3 cellular contexts compared by ENCODE assay signal in the genomic region with DNA sequence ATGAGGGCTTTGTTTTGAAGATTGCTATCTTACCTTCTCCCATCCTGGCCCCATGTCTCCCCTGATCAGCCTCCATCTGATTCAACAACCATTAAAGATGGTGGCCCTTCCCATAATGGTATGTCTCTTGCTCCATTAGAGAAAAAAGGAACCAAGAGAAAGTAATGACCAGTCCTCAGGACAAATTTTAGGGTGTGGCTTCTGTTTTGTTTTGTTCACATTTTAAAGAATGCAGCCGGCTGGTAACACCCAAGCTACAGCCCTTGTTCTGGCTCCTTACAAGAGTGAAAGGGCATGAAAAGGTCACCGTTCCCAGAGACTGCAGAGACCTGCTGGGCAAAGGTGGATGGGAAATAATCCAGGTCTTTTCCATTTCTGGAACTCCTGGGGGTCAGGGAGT.
TF ChIP-seq lines count a peak whose summit lies in the region.

No MANE protein-coding gene starts in this region.

TF ChIP-seq in A549, 52 proteins besides CTCF, POLR2A, EP300 and RAD21 (continued from another document):
- no peak for TF ChIP-seq MAFK (IDR thresholded peaks at IDR 0.05; ENCODE audit: partially characterized antibody)
- no peak for TF ChIP-seq RARB (CRISPR knock-in tag; IDR thresholded peaks at IDR 0.05)
- TF ChIP-seq ZFP36 (IDR thresholded peaks at IDR 0.05; ENCODE audit: borderline replicate concordance, partially characterized antibody) = no peak
- TF ChIP-seq, protein P1, sequence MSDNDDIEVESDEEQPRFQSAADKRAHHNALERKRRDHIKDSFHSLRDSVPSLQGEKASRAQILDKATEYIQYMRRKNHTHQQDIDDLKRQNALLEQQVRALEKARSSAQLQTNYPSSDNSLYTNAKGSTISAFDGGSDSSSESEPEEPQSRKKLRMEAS (IDR thresholded peaks at IDR 0.05) = no peak
- no peak for TF ChIP-seq GATA3 (IDR thresholded peaks at IDR 0.05; ENCODE audit: borderline replicate concordance)
- TF ChIP-seq RCOR1 (IDR thresholded peaks at IDR 0.05; ENCODE audit: low read depth, low read length) = no peak
- TF ChIP-seq MYC (IDR thresholded peaks at IDR 0.05; ENCODE audit: borderline replicate concordance, low read length) = no peak
- no peak for TF ChIP-seq REST (IDR thresholded peaks at IDR 0.05)
- TF ChIP-seq HOXB13 (CRISPR knock-in tag; IDR thresholded peaks at IDR 0.05; ENCODE audit: low read depth) = no peak
- TF ChIP-seq EHMT2 (IDR thresholded peaks at IDR 0.05; ENCODE audit: low read depth) = no peak

TF ChIP-seq in HCT116, 20 proteins besides CTCF, POLR2A, EP300 and RAD21:
- no peak for TF ChIP-seq ATF3 (IDR thresholded peaks at IDR 0.05)
- TF ChIP-seq EZH2 (IDR thresholded peaks at IDR 0.05) = no peak
- no peak for TF ChIP-seq POLR2AphosphoS5 (IDR thresholded peaks at IDR 0.05; ENCODE audit: low read depth, low read length)
- TF ChIP-seq, protein P1 (IDR thresholded peaks at IDR 0.05) = no peak
- no peak for TF ChIP-seq SP1 (IDR thresholded peaks at IDR 0.05; ENCODE audit: low read depth)
- no peak for TF ChIP-seq CEBPB (IDR thresholded peaks at IDR 0.05; ENCODE audit: low read depth)
- TF ChIP-seq REST (IDR thresholded peaks at IDR 0.05; ENCODE audit: low read depth) = no peak
- no peak for TF ChIP-seq ZFX (IDR thresholded peaks at IDR 0.05)
- TF ChIP-seq EZH2phosphoT487 (IDR thresholded peaks at IDR 0.05; ENCODE audit: borderline replicate concordance) = no peak
- TF ChIP-seq ZNF274 (IDR thresholded peaks at IDR 0.05; ENCODE audit: low read depth, low read length) = no peak
- no peak for TF ChIP-seq TCF7L2 (IDR thresholded peaks at IDR 0.05; ENCODE audit: borderline replicate concordance, extremely low read depth, insufficient read depth, insufficient read length)
- TF ChIP-seq YY1 (IDR thresholded peaks at IDR 0.05; ENCODE audit: extremely low read depth, insufficient replicate concordance, low read depth, low read length) = no peak
TF ChIP-seq in HCT116: peak in this region for 0.

TF ChIP-seq in K562, 482 proteins besides CTCF, POLR2A, EP300 and RAD21 (continued from another document and continues in another):
- TF ChIP-seq ZNF41 (CRISPR knock-in tag; conservative IDR thresholded peaks at IDR 0.05) = no peak
- TF ChIP-seq MEF2A (IDR thresholded peaks at IDR 0.05; ENCODE audit: control insufficient read depth, low read depth, low read length) = no peak
- no peak for TF ChIP-seq HNRNPH1 (optimal IDR thresholded peaks at IDR 0.05; ENCODE audit: low read depth, low read length)
- no peak for TF ChIP-seq ZNF140 (CRISPR knock-in tag; IDR thresholded peaks at IDR 0.05)
- 0 out of 2 replicates have a peak, but pooled peaks have one; percentile 50 for TF ChIP-seq MEF2D (tag; conservative IDR thresholded peaks at IDR 0.05; ENCODE audit: low read depth)
- no peak for TF ChIP-seq HNRNPUL1 (IDR thresholded peaks at IDR 0.05; ENCODE audit: low read length)
- TF ChIP-seq ZBTB7A (IDR thresholded peaks at IDR 0.05; ENCODE audit: borderline replicate concordance, control insufficient read depth, low read depth, low read length) = no peak
- peak; percentile 65; the same call in 1 of the 2 replicates for TF ChIP-seq KLF6 (CRISPR knock-in tag; IDR thresholded peaks at IDR 0.05; ENCODE audit: borderline replicate concordance)
- TF ChIP-seq CTCFL (IDR thresholded peaks at IDR 0.05; ENCODE audit: borderline replicate concordance, insufficient read depth, low read depth, low read length, poor library complexity, severe bottlenecking) = no peak
- no peak for TF ChIP-seq SUPT5H (IDR thresholded peaks at IDR 0.05)
- peak; percentile 10; the same call in 1 of the 2 replicates for TF ChIP-seq MECOM (CRISPR knock-in tag; IDR thresholded peaks at IDR 0.05)
- TF ChIP-seq ZNF644 (tag; IDR thresholded peaks at IDR 0.05; ENCODE audit: low read depth) = peak; percentile 82
- TF ChIP-seq, protein P2, sequence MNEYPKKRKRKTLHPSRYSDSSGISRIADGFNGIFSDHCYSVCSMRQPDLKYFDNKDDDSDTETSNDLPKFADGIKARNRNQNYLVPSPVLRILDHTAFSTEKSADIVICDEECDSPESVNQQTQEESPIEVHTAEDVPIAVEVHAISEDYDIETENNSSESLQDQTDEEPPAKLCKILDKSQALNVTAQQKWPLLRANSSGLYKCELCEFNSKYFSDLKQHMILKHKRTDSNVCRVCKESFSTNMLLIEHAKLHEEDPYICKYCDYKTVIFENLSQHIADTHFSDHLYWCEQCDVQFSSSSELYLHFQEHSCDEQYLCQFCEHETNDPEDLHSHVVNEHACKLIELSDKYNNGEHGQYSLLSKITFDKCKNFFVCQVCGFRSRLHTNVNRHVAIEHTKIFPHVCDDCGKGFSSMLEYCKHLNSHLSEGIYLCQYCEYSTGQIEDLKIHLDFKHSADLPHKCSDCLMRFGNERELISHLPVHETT (CRISPR knock-in tag; conservative IDR thresholded peaks at IDR 0.05 in 1 of 2, IDR thresholded peaks at IDR 0.05 in 1 of 2) = 0 out of 4 replicates have a peak, but pooled peaks of 1 of the 2 experiments have one; percentile 37
- TF ChIP-seq RNF2 (IDR thresholded peaks at IDR 0.05) = no peak
- TF ChIP-seq TCF7L2 (IDR thresholded peaks at IDR 0.05; ENCODE audit: low read depth, low read length) = no peak
- TF ChIP-seq SREBF2 (CRISPR knock-in tag; IDR thresholded peaks at IDR 0.05) = no peak
- peak; percentile 78; the same call in 1 of the 2 replicates for TF ChIP-seq DMBX1 (CRISPR knock-in tag; IDR thresholded peaks at IDR 0.05; ENCODE audit: borderline replicate concordance)
- no peak for TF ChIP-seq ZNF175 (CRISPR knock-in tag; IDR thresholded peaks at IDR 0.05; ENCODE audit: low read depth)
- no peak for TF ChIP-seq ZNF318 (IDR thresholded peaks at IDR 0.05; ENCODE audit: borderline replicate concordance in 1 of 2, low read depth in 1 of 2)
- no peak for TF ChIP-seq ZNF695 (CRISPR knock-in tag; IDR thresholded peaks at IDR 0.05)
- TF ChIP-seq, protein P3, sequence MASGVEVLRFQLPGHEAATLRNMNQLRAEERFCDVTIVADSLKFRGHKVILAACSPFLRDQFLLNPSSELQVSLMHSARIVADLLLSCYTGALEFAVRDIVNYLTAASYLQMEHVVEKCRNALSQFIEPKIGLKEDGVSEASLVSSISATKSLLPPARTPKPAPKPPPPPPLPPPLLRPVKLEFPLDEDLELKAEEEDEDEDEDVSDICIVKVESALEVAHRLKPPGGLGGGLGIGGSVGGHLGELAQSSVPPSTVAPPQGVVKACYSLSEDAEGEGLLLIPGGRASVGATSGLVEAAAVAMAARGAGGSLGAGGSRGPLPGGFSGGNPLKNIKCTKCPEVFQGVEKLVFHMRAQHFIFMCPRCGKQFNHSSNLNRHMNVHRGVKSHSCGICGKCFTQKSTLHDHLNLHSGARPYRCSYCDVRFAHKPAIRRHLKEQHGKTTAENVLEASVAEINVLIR (CRISPR knock-in tag; IDR thresholded peaks at IDR 0.05) = 0 out of 2 replicates have a peak, but pooled peaks have one; percentile 17
- peak; percentile 42; the same call in 1 of the 2 replicates for TF ChIP-seq PTRF (tag; IDR thresholded peaks at IDR 0.05)
- TF ChIP-seq EZH2 (IDR thresholded peaks at IDR 0.05; ENCODE audit: borderline replicate concordance, low read depth, low read length) = no peak
- no peak for TF ChIP-seq NR2C2 (CRISPR knock-in tag; IDR thresholded peaks at IDR 0.05)
- peak; percentile 41 for TF ChIP-seq NR2C2 (tag; IDR thresholded peaks at IDR 0.05)
- TF ChIP-seq MXI1 (IDR thresholded peaks at IDR 0.05; ENCODE audit: low read depth, low read length) = no peak
- TF ChIP-seq SMAD4 (CRISPR knock-in tag; conservative IDR thresholded peaks at IDR 0.05) = peak; percentile 62; the same call in 1 of the 2 replicates
- TF ChIP-seq NR2C1 (IDR thresholded peaks at IDR 0.05) = no peak
- peak; percentile 65 for TF ChIP-seq NR2C1 (tag; IDR thresholded peaks at IDR 0.05)
- TF ChIP-seq EP400 (IDR thresholded peaks at IDR 0.05) = 0 out of 2 replicates have a peak, but pooled peaks have one; percentile 28
- TF ChIP-seq ZNF707 (CRISPR knock-in tag; conservative IDR thresholded peaks at IDR 0.05) = 0 out of 2 replicates have a peak, but pooled peaks have one; percentile 6
- TF ChIP-seq ZNF583 (CRISPR knock-in tag; IDR thresholded peaks at IDR 0.05) = peak; percentile 41; the same call in 1 of the 2 replicates
- TF ChIP-seq CXXC5 (CRISPR knock-in tag; IDR thresholded peaks at IDR 0.05) = peak; percentile 41; the same call in 1 of the 2 replicates
- TF ChIP-seq ZNF584 (CRISPR knock-in tag; IDR thresholded peaks at IDR 0.05; ENCODE audit: low read depth) = no peak
- no peak for TF ChIP-seq CHAMP1 (IDR thresholded peaks at IDR 0.05)
